8 cellular contexts compared by ENCODE assay signal in genomic region chr18:9102391-9103216, GRCh38. TPM values are rescaled to one million over a fixed set of nuclear protein-coding genes. Genes with fewer than 3 reads are reported as not detected.
DNase-seq lines count a peak whose midpoint lies in the region; ATAC-seq and TF ChIP-seq lines count a peak whose summit lies in the region.

TSS of gene NDUFV2 (plus strand) at chr18:9102699. CDS start at chr18:9102744, 45 bp downstream.

- DNase-seq in C1 segment of cervical spinal cord (lab: John Stamatoyannopoulos, UW): peak; percentile 74 to 97 (median 92)
- DNase-seq in NCI-H69 (lab: John Stamatoyannopoulos, UW): peak; percentile 100
- DNase-seq in activated CD4-positive, alpha-beta T cell treated with anti-CD3 and anti-CD28 coated beads, Interleukin-2, amount 10 ng/mL, durations not matched to agents 7 days and 5 days: peak; percentile 97
- peak; percentile 96 for DNase-seq in coronary artery (ENCODE audit: low spot score)
- DNase-seq in left colon: peak; percentile 96 to 99
- DNase-seq in stimulated activated CD4-positive, alpha-beta T cell treated with anti-CD3 and anti-CD28 coated beads, Interleukin-1b, Interleukin-23, amount 100 ng/mL, for 4 hours (ENCODE audit: low read depth in 2 of 2): peak; percentile 97 to 98

- H3K27ac Mint-ChIP-seq in activated CD4-positive, alpha-beta T cell treated with anti-CD3 and anti-CD28 coated beads, Interleukin-2, amount 10 ng/mL, durations not matched to agents 7 days and 5 days: peak within 1 kb of the TSS; percentile 98

- CTCF ChIA-PET in activated CD4-positive, alpha-beta T cell treated with anti-CD3 and anti-CD28 coated beads, Interleukin-2, amount 10 ng/mL, durations not matched to agents 7 days and 5 days (lab: Charles Lee): interaction anchor here (0.7 to 3.8 kb wide), 9 partner anchors 9 to 31 kb away, joined by 3 to 15 read pairs (median 4); no protein-coding TSS in a partner anchor

- H3K4me3 Mint-ChIP-seq in activated CD4-positive, alpha-beta T cell treated with anti-CD3 and anti-CD28 coated beads, Interleukin-2, amount 10 ng/mL, durations not matched to agents 7 days and 5 days: peak within 1 kb of the TSS; percentile 93

- H3K4me3 ChIP-seq in coronary artery: peak within 1 kb of the TSS; percentile 85

- TF ChIP-seq CTCF in coronary artery (IDR thresholded peaks at IDR 0.05): no peak

- peaks cover 55% of the 10 kb centered on the region for H3K4me1 Mint-ChIP-seq in activated CD4-positive, alpha-beta T cell treated with anti-CD3 and anti-CD28 coated beads, Interleukin-2, amount 10 ng/mL, durations not matched to agents 7 days and 5 days

- H3K27me3 Mint-ChIP-seq in activated CD4-positive, alpha-beta T cell treated with anti-CD3 and anti-CD28 coated beads, Interleukin-2, amount 10 ng/mL, durations not matched to agents 7 days and 5 days: no peaks in the 10 kb centered on the region

- intact Hi-C loops in left colon (cut with DNase I, micrococcal nuclease): loop anchor here in 1 of 2 donors (5.0 kb wide), 1 partner anchor 35 kb away; the partner anchor contains the start of gene ANKRD12

- peak within 1 kb of the TSS; percentile 94 to 95 for H3K27ac ChIP-seq in coronary artery

- H3K9me3 Mint-ChIP-seq in activated CD4-positive, alpha-beta T cell treated with anti-CD3 and anti-CD28 coated beads, Interleukin-2, amount 10 ng/mL, durations not matched to agents 7 days and 5 days: no peaks in the 10 kb centered on the region

- peaks cover 53% of the 10 kb centered on the region for H3K36me3 Mint-ChIP-seq in activated CD4-positive, alpha-beta T cell treated with anti-CD3 and anti-CD28 coated beads, Interleukin-2, amount 10 ng/mL, durations not matched to agents 7 days and 5 days (ENCODE audit: low read depth)

- ATAC-seq in GM19372 (IDR thresholded peaks at IDR 0.05; ENCODE audit: low read depth, unreplicated experiment): peak; percentile 94
- ATAC-seq in HG03521 (IDR thresholded peaks at IDR 0.05; ENCODE audit: unreplicated experiment): peak; percentile 95
- peak; percentile 97 for ATAC-seq in left colon

- POLR2A ChIA-PET in activated CD4-positive, alpha-beta T cell treated with anti-CD3 and anti-CD28 coated beads, Interleukin-2, amount 10 ng/mL, durations not matched to agents 7 days and 5 days (lab: Charles Lee): interaction anchor here (0.5 to 1.8 kb wide), 4 partner anchors 11 to 90 kb away, joined by 4 to 18 read pairs (median 4); no protein-coding TSS in a partner anchor

RNA-seq across cellular contexts. Expression of gene NDUFV2, which starts in this region (rescaled TPM):
- 100 to 1,000 TPM; 177 to 185 TPM for total RNA-seq in activated CD4-positive, alpha-beta T cell treated with anti-CD3 and anti-CD28 coated beads, Interleukin-2, amount 10 ng/mL, durations not matched to agents 7 days and 5 days
- 100 to 1,000 TPM; 167 to 191 TPM for total RNA-seq in left colon

Comparison
In these comparisons a context has a peak if more than half of its experiments do, and no peak if none do; other contexts are left out.
1. Peak in every context shown above with its lines: DNase-seq, ATAC-seq, H3K4me3 ChIP-seq and H3K27ac ChIP-seq.